In the genomic region with DNA sequence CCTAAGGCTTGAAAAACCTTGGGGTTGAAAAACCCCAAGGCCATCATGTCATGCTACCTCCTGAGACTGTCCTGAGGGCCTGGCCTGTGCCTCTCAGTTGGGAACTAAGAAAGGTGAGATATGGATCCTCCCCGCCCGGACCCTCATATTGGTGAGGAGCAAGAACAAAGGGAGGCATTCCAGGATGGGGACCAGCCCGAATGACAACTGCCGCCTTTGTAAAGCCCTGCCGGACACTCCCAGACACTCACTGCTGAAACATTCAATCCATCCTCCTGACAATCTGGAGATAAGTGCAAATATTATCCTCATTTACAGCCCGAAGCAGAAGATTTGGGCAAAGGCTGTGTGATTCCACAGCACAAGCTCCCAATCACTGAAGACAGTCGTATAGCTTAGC, we compare ENCODE assay signal across 30 cellular contexts.
"Had no signal": no experiment of that assay in that cellular context is flagged by ENCODE, and none has a peak within 500 bp of the region (broad histone marks: within the 10 kb centered on the region; RNA-seq: fewer than 3 reads in every experiment).

No MANE protein-coding gene starts in this region.

- H3K36me3 Mint-ChIP-seq: naive thymus-derived CD4-positive, alpha-beta T cell; natural killer cell; neural progenitor cell; stimulated activated memory B cell treated with anti-CD40 and anti-IgM and Interleukin-4, amounts not matched to agents 10 μg/mL and 1 μg/mL and 100 μg/mL, for 72 hours had no signal

- H3K4me3 ChIP-seq: neural progenitor cell, ovary, psoas muscle, right lobe of liver, sigmoid colon, spleen, thoracic aorta, thyroid gland, tibial nerve, upper lobe of left lung, vagina had no signal

- H3K27me3 ChIP-seq: neural progenitor cell, ovary, right lobe of liver, sigmoid colon, thyroid gland, upper lobe of left lung, vagina had no signal

- H3K27ac ChIP-seq: neural progenitor cell, ovary, parathyroid adenoma, psoas muscle, right lobe of liver, sigmoid colon, spleen, thoracic aorta, thyroid gland, tibial nerve, upper lobe of left lung, vagina had no signal

- H3K4me1 ChIP-seq: parathyroid adenoma, psoas muscle, right lobe of liver, sigmoid colon, spleen, thyroid gland, upper lobe of left lung, vagina had no signal

- H2AFZ ChIP-seq: neural progenitor cell, parathyroid adenoma had no signal

- H3K9me3 Mint-ChIP-seq: neural progenitor cell had no signal

- H3K79me2 ChIP-seq: parathyroid adenoma had no signal

- H3K4me3 Mint-ChIP-seq: naive thymus-derived CD4-positive, alpha-beta T cell; natural killer cell; nephron; neural progenitor cell; stimulated activated memory B cell treated with anti-CD40 and anti-IgM and Interleukin-4, amounts not matched to agents 10 μg/mL and 1 μg/mL and 100 μg/mL, for 72 hours; stimulated activated naive CD8-positive, alpha-beta T cell treated with anti-CD3 and anti-CD28 coated beads, Interleukin-15, amount 100 ng/mL, for 72 hours had no signal

- DNase-seq: naive thymus-derived CD4-positive, alpha-beta T cell; natural killer cell; occipital lobe; ovary; posterior cingulate gyrus; psoas muscle; right cardiac atrium; right lobe of liver; sigmoid colon; small intestine; spleen; stimulated activated CD4-positive, alpha-beta T cell treated with anti-CD3 and anti-CD28 coated beads, Interleukin-12 subunit alpha, Interleukin-12 subunit beta, amount 100 ng/mL, for 4 hours; stimulated activated CD4-positive, alpha-beta T cell treated with anti-CD3 and anti-CD28 coated beads, Interleukin-1b, Interleukin-23, amount 100 ng/mL, for 48 hours; stimulated activated CD4-positive, alpha-beta T cell treated with anti-CD3 and anti-CD28 coated beads, Interleukin-4, amount 100 ng/mL, for 1 hour; stimulated activated CD4-positive, alpha-beta T cell treated with anti-CD3 and anti-CD28 coated beads, Interleukin-4, amount 100 ng/mL, for 4 hours; stimulated activated CD8-positive, alpha-beta memory T cell treated with anti-CD3 and anti-CD28 coated beads, Interleukin-4, amount 100 ng/mL, for 48 hours; stimulated activated naive CD4-positive, alpha-beta T cell; stimulated activated naive CD8-positive, alpha-beta T cell treated with anti-CD3 and anti-CD28 coated beads, Interleukin-15, amount 100 ng/mL, for 72 hours; stimulated activated naive CD8-positive, alpha-beta T cell treated with anti-CD3 and anti-CD28 coated beads, Interleukin-15, Interleukin-2, amounts not matched to agents 100 U/mL and 50 U/mL, for 24 hours; thyroid gland; upper lobe of left lung had no signal

- ATAC-seq: naive thymus-derived CD4-positive, alpha-beta T cell; natural killer cell; psoas muscle; right cardiac atrium; right lobe of liver; stimulated activated memory B cell treated with anti-CD40 and anti-IgM and Interleukin-4, amounts not matched to agents 10 μg/mL and 1 μg/mL and 100 μg/mL, for 72 hours; stimulated activated naive CD8-positive, alpha-beta T cell treated with anti-CD3 and anti-CD28 coated beads, Interleukin-15, amount 100 ng/mL, for 72 hours; stimulated activated naive CD8-positive, alpha-beta T cell treated with anti-CD3 and anti-CD28 coated beads, Interleukin-15, Interleukin-2, amounts not matched to agents 100 U/mL and 50 U/mL, for 24 hours had no signal

- H3K36me3 ChIP-seq: neural progenitor cell, ovary, right lobe of liver, sigmoid colon, spleen, thoracic aorta, thyroid gland, tibial nerve, upper lobe of left lung, vagina had no signal

- H3K4me2 ChIP-seq: neural progenitor cell had no signal

- H3K9me3 ChIP-seq: ovary, psoas muscle, right lobe of liver, thoracic aorta, thyroid gland, upper lobe of left lung, vagina had no signal

- H3K27ac Mint-ChIP-seq: naive thymus-derived CD4-positive, alpha-beta T cell; natural killer cell; nephron; neural progenitor cell; progenitor cell of endocrine pancreas; stimulated activated memory B cell treated with anti-CD40 and anti-IgM and Interleukin-4, amounts not matched to agents 10 μg/mL and 1 μg/mL and 100 μg/mL, for 72 hours had no signal

- H3K9ac ChIP-seq: neural progenitor cell, parathyroid adenoma had no signal

- H3K4me1 Mint-ChIP-seq: naive thymus-derived CD4-positive, alpha-beta T cell; natural killer cell; nephron; stimulated activated memory B cell treated with anti-CD40 and anti-IgM and Interleukin-4, amounts not matched to agents 10 μg/mL and 1 μg/mL and 100 μg/mL, for 72 hours; stimulated activated naive CD8-positive, alpha-beta T cell treated with anti-CD3 and anti-CD28 coated beads, Interleukin-15, amount 100 ng/mL, for 72 hours had no signal

- FAIRE-seq: small intestine, urothelium cell line had no signal
